In the genomic region with DNA sequence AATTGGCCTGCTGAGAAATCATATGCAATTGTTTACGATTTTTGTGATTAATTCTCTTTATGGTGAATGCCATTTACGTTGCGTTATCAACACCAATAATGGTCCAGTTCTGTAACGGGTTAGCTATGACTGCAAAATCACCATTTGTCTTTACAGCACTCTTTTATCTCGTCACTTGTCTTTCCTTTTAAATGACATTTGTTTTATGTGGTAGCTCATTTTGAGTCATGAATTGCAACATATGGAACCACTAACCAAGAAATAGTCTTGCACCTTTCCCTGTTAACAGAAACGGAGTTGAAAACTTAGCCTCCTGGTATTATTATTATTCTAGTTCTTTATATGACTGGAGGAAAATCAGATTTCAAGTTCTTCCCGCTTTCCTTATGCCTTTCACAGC, we compare ENCODE assay signal across 1 cellular context.
A peak's percentile ranks its signal among the peaks of the same experiment; 100 is the strongest.
TF ChIP-seq lines count a peak whose summit lies in the region.

No MANE protein-coding gene starts in this region.

TF ChIP-seq in GM12878, 131 proteins besides CTCF, POLR2A, EP300 and RAD21 (continued from another document):
- TF ChIP-seq TCF7 (IDR thresholded peaks at IDR 0.05; ENCODE audit: borderline replicate concordance) (peak; percentile 95), GABPA (IDR thresholded peaks at IDR 0.05; ENCODE audit: low read depth) (no peak), SMC3 (IDR thresholded peaks at IDR 0.05; ENCODE audit: borderline replicate concordance, low read length) (no peak), MEF2B (IDR thresholded peaks at IDR 0.05; ENCODE audit: partially characterized antibody, poor library complexity, severe bottlenecking) (no peak), JUNB (IDR thresholded peaks at IDR 0.05) (peak; percentile 79), BCL11A (IDR thresholded peaks at IDR 0.05; ENCODE audit: low read depth, low read length) (peak; percentile 64; the same call in 1 of the 2 replicates), RUNX3 (IDR thresholded peaks at IDR 0.05; ENCODE audit: low read length) (peak; percentile 81)
